Comparison of ENCODE assay signal across 8 cellular contexts in genomic region chr11:134050541-134051383, GRCh38.
A peak's percentile ranks its signal among the peaks of the same experiment; 100 is the strongest.
DNase-seq lines count a peak whose midpoint lies in the region; ATAC-seq and TF ChIP-seq lines count a peak whose summit lies in the region.

No MANE protein-coding gene starts in this region.

- peak overlapping the region; percentile 54 for H3K4me3 ChIP-seq in WI38 (ENCODE audit: low read depth, low read length)
- peak overlapping the region; percentile 30 to 32 for H3K4me3 ChIP-seq in cardiac fibroblast (replicated peaks in 1 of 2; ENCODE audit: low read depth in 2 of 2, low read length in 2 of 2)

- DNase-seq in NCI-H2107 treated with DMSO at 0.1 percent for 48 hours (lab: John Stamatoyannopoulos, UW; ENCODE audit: unreplicated experiment): peak; percentile 63
- DNase-seq in cardiac fibroblast (ENCODE audit: low read depth in 2 of 2): peak; percentile 67 to 68
- DNase-seq in kidney tubule cell (ENCODE audit: low spot score): peak; percentile 46
- DNase-seq in stimulated activated CD4-positive, alpha-beta T cell treated with anti-CD3 and anti-CD28 coated beads, Interleukin-2, amount 100 ng/mL, for 4 hours (ENCODE audit: low read depth): peak; percentile 58

- H3K27ac ChIP-seq in 22Rv1: peak overlapping the region; percentile 69

- TF ChIP-seq CTCF in 22Rv1 (IDR thresholded peaks at IDR 0.05): peak; percentile 93
- peak; percentile 82 for TF ChIP-seq CTCF in WI38 (IDR thresholded peaks at IDR 0.05; ENCODE audit: low read depth, low read length)
- TF ChIP-seq CTCF in cardiac fibroblast (IDR thresholded peaks at IDR 0.05; ENCODE audit: low read depth, low read length): peak; percentile 77

- ATAC-seq in GM18498 (IDR thresholded peaks at IDR 0.05; ENCODE audit: unreplicated experiment) (peak; percentile 90), HG02943 (IDR thresholded peaks at IDR 0.05; ENCODE audit: low read depth, unreplicated experiment) (peak; percentile 81)

Comparison
In these comparisons a context has a peak if more than half of its experiments do, and no peak if none do; other contexts are left out.
1. Peak in every context shown above with its lines: DNase-seq, ATAC-seq, H3K4me3 ChIP-seq and H3K27ac ChIP-seq.